In genomic region chr10:472241-472910, GRCh38 we compare ENCODE assay signal across 1 cellular context.
TF ChIP-seq lines count a peak whose summit lies in the region.

No MANE protein-coding gene starts in this region.

TF ChIP-seq in GM23338, 12 proteins besides CTCF, POLR2A, EP300 and RAD21 (continued from another document):
- TF ChIP-seq ZNF462 (CRISPR knock-in tag; IDR thresholded peaks at IDR 0.05) (no peak), ETS1 (IDR thresholded peaks at IDR 0.05) (no peak), JUNB (IDR thresholded peaks at IDR 0.05; ENCODE audit: unreplicated experiment) (no peak), ZNF331 (CRISPR knock-in tag; IDR thresholded peaks at IDR 0.05; ENCODE audit: low read depth) (no peak), POLR2AphosphoS5 (IDR thresholded peaks at IDR 0.05; ENCODE audit: low read depth) (no peak), EZH2phosphoT487 (IDR thresholded peaks at IDR 0.05; ENCODE audit: unreplicated experiment) (no peak)
